ENCODE assay signal across 9 cellular contexts in genomic region chr11:111936045-111936400, GRCh38. TPM values are rescaled to one million over a fixed set of nuclear protein-coding genes. Genes with fewer than 3 reads are reported as not detected.
DNase-seq lines count a peak whose midpoint lies in the region; ATAC-seq and TF ChIP-seq lines count a peak whose summit lies in the region.
"Had no signal": no experiment of that assay in that cellular context is flagged by ENCODE, and none has a peak within 500 bp of the region (broad histone marks: within the 10 kb centered on the region; RNA-seq: fewer than 3 reads in every experiment).

No MANE protein-coding gene starts in this region.

- no peaks in the 10 kb centered on the region for H3K27me3 ChIP-seq in lower lobe of right lung (ENCODE audit: low read depth)
- no peaks in the 10 kb centered on the region for H3K27me3 ChIP-seq in thoracic aorta (replicated peaks; ENCODE audit: insufficient read depth)

- H3K9me3 Mint-ChIP-seq in activated T-cell treated with anti-CD3 and anti-CD28 coated beads, Interleukin-2, amount 50 U/mL, for 24 hours: no peaks in the 10 kb centered on the region
- no peaks in the 10 kb centered on the region for H3K9me3 Mint-ChIP-seq in activated naive CD4-positive, alpha-beta T cell treated with anti-CD3 and anti-CD28 coated beads, Interleukin-2, amount 50 U/mL, for 72 hours

- H3K4me1 Mint-ChIP-seq in activated T-cell treated with anti-CD3 and anti-CD28 coated beads, Interleukin-2, amount 50 U/mL, for 24 hours (ENCODE audit: low read depth): peaks cover 73% of the 10 kb centered on the region

- H3K4me3 Mint-ChIP-seq in activated T-cell treated with anti-CD3 and anti-CD28 coated beads, Interleukin-2, amount 50 U/mL, for 24 hours: peak overlapping the region; percentile 73

- no peak for TF ChIP-seq CTCF in lower lobe of right lung (IDR thresholded peaks at IDR 0.05)
- TF ChIP-seq CTCF in thoracic aorta (IDR thresholded peaks at IDR 0.05): no peak

- intact Hi-C loops in lower lobe of right lung (cut with DNase I): loop anchor here (10.0 kb wide), 1 partner anchor 49 kb away; no protein-coding TSS in a partner anchor

- ATAC-seq in activated naive CD4-positive, alpha-beta T cell treated with anti-CD3 and anti-CD28 coated beads, Interleukin-2, amount 50 U/mL, for 72 hours: no peak
- ATAC-seq in lower lobe of right lung: no peak
- ATAC-seq in thoracic aorta (ENCODE audit: insufficient number of reproducible peaks, low FRiP score, low read depth): no peak

- peak overlapping the region; percentile 15 for H3K27ac ChIP-seq in lower lobe of right lung
- peak overlapping the region; percentile 67 to 72 for H3K27ac ChIP-seq in thoracic aorta

- H3K4me3 ChIP-seq in lower lobe of right lung: no peak overlapping the region
- peak overlapping the region; percentile 78 for H3K4me3 ChIP-seq in thoracic aorta

- peaks cover 36% of the 10 kb centered on the region for H3K4me1 ChIP-seq in lower lobe of right lung
- peaks cover 18 to 51% of the 10 kb centered on the region in 2 donors for H3K4me1 ChIP-seq in thoracic aorta (ENCODE audit: control insufficient read depth in 1 of 2, low read depth in 2 of 2)
- H3K4me1 ChIP-seq: prostate gland had no signal

- DNase-seq in activated T-cell treated with anti-CD3 and anti-CD28 coated beads, Interleukin-2, amount 50 U/mL, for 24 hours: no peak
- no peak for DNase-seq in activated T-cell treated with anti-CD3 and anti-CD28 coated beads, Interleukin-2, amount 50 U/mL, for 1 hour
- DNase-seq in activated naive CD4-positive, alpha-beta T cell treated with anti-CD3 and anti-CD28 coated beads, Interleukin-2, amount 50 U/mL, for 72 hours (ENCODE audit: low spot score in 2 of 2): no peak
- DNase-seq in lower lobe of right lung (no peak), thoracic aorta (ENCODE audit: low spot score) (no peak), NCI-H1436 (lab: John Stamatoyannopoulos, UW) (no peak), HuH-7 (ENCODE audit: low spot score) (no peak), epidermal melanocyte (ENCODE audit: insufficient read length, low spot score) (no peak)

- H3K36me3 Mint-ChIP-seq in activated T-cell treated with anti-CD3 and anti-CD28 coated beads, Interleukin-2, amount 50 U/mL, for 24 hours (ENCODE audit: low read depth): no peaks in the 10 kb centered on the region
- H3K36me3 Mint-ChIP-seq in activated naive CD4-positive, alpha-beta T cell treated with anti-CD3 and anti-CD28 coated beads, Interleukin-2, amount 50 U/mL, for 72 hours: peaks cover 4 to 10% of the 10 kb centered on the region in 2 donors

- no peaks in the 10 kb centered on the region for H3K9me3 ChIP-seq in lower lobe of right lung
- H3K9me3 ChIP-seq in thoracic aorta: no peaks in the 10 kb centered on the region
- H3K9me3 ChIP-seq: prostate gland had no signal

- H3K27ac Mint-ChIP-seq in activated T-cell treated with anti-CD3 and anti-CD28 coated beads, Interleukin-2, amount 50 U/mL, for 24 hours: peak overlapping the region; percentile 91
- H3K27ac Mint-ChIP-seq in activated naive CD4-positive, alpha-beta T cell treated with anti-CD3 and anti-CD28 coated beads, Interleukin-2, amount 50 U/mL, for 72 hours: peak overlapping the region; percentile 83 to 93

- H3K27me3 Mint-ChIP-seq in activated T-cell treated with anti-CD3 and anti-CD28 coated beads, Interleukin-2, amount 50 U/mL, for 24 hours: no peaks in the 10 kb centered on the region

- H3K36me3 ChIP-seq in lower lobe of right lung (no peaks in the 10 kb centered on the region), thoracic aorta (no peaks in the 10 kb centered on the region)
- H3K36me3 ChIP-seq: prostate gland had no signal

RNA-seq across cellular contexts. Expression of gene DIXDC1, which starts 1.1 kb away (rescaled TPM):
- total RNA-seq in activated naive CD4-positive, alpha-beta T cell treated with anti-CD3 and anti-CD28 coated beads, Interleukin-2, amount 50 U/mL, for 72 hours: 10 to 100 TPM in 1 of 2 donors, 1 to 10 TPM in 1; 5.6 to 30.2 TPM
- 13.2 TPM for total RNA-seq in lower lobe of right lung
- total RNA-seq in thoracic aorta: 10 to 100 TPM; 92.7 to 94.2 TPM

RNA-seq across cellular contexts. Expression of gene C11orf52, which starts 17.3 kb away (rescaled TPM):
- not detected for total RNA-seq in activated naive CD4-positive, alpha-beta T cell treated with anti-CD3 and anti-CD28 coated beads, Interleukin-2, amount 50 U/mL, for 72 hours
- total RNA-seq in lower lobe of right lung (14.6 TPM), thoracic aorta (1 to 10 TPM in 1 of 2 donors, under 1 TPM in 1; 0.99 to 4.7 TPM)

RNA-seq across cellular contexts. Expression of gene HSPB2, which starts 23.5 kb away (rescaled TPM):
- total RNA-seq in activated naive CD4-positive, alpha-beta T cell treated with anti-CD3 and anti-CD28 coated beads, Interleukin-2, amount 50 U/mL, for 72 hours: not detected
- total RNA-seq in lower lobe of right lung (6.4 TPM), thoracic aorta (1 to 10 TPM; 2.2 to 3.1 TPM)

RNA-seq across cellular contexts. Expression of gene CRYAB, which starts 24.5 kb away (rescaled TPM):
- not detected for total RNA-seq in activated naive CD4-positive, alpha-beta T cell treated with anti-CD3 and anti-CD28 coated beads, Interleukin-2, amount 50 U/mL, for 72 hours
- total RNA-seq in lower lobe of right lung: 72.5 TPM
- 100 to 1,000 TPM; 325 to 387 TPM for total RNA-seq in thoracic aorta

RNA-seq across cellular contexts. Expression of gene CFAP68, which starts 56.7 kb away (rescaled TPM):
- total RNA-seq in activated naive CD4-positive, alpha-beta T cell treated with anti-CD3 and anti-CD28 coated beads, Interleukin-2, amount 50 U/mL, for 72 hours: 10 to 100 TPM; 30.8 to 35.7 TPM
- total RNA-seq in lower lobe of right lung (16.3 TPM), thoracic aorta (1 to 10 TPM; 1.9 to 9.7 TPM)
